In the genomic region with DNA sequence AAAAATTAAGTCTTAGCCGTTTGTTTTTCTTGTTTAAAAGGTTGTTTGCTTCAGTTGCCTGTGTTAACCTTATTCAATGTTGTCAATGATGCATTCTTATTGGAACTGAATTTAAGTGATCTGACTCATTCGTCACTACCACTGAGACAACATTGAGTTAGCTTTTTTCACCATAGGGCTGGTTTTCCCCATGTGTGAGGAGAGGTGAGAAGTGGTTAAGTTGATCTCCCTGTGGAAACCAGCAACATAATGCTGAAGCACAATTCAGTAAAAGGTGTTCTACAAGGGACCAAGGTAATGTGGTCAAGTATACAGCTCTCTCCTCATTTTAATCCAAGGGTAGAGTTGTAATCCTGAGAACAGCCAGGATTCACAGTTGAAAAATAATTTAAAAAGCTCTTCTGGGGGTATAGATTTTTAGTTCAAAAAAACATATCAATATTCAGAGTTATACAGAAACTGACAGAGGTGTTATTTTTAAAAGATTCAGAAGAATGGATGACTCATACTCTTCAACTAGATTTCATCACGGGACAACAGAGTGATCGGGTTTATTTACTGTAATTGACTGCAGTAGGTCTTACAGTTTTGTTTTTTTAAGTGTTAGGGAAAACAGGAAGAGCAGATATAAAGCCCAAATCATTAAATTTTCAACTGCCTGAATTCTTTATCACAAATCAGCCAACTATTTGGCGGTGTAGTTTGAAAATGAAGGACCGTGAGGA, we compare ENCODE assay signal across 9 cellular contexts. TPM values are rescaled to one million over a fixed set of nuclear protein-coding genes. Genes with fewer than 3 reads are reported as not detected.
DNase-seq lines count a peak whose midpoint lies in the region; ATAC-seq, FAIRE-seq and TF ChIP-seq lines count a peak whose summit lies in the region.
"Had no signal": no experiment of that assay in that cellular context is flagged by ENCODE, and none has a peak within 500 bp of the region (broad histone marks: within the 10 kb centered on the region; RNA-seq: fewer than 3 reads in every experiment).

No MANE protein-coding gene starts in this region.

- TF ChIP-seq EP300 in HepG2 (IDR thresholded peaks at IDR 0.05; ENCODE audit: low read depth in 2 of 2, low read length in 2 of 2) (no peak), HepG2 (CRISPR knock-in tag; IDR thresholded peaks at IDR 0.05; ENCODE audit: borderline replicate concordance) (no peak)

- peaks cover 48% of the 10 kb centered on the region for H3K4me1 ChIP-seq in HepG2 (ENCODE audit: insufficient read depth, low read length)

- 90% methylated on average over 6 of the region's 6 CpGs for WGBS in HepG2 (ENCODE audit: low lambda C conversion rate)

- peaks cover 90% of the 10 kb centered on the region for H3K79me2 ChIP-seq in HepG2 (ENCODE audit: insufficient read depth, low read length)

- H3K27me3 Mint-ChIP-seq in HFFc6 (ENCODE audit: insufficient read depth), result no peaks in the 10 kb centered on the region
- no peaks in the 10 kb centered on the region for H3K27me3 Mint-ChIP-seq in activated T-helper 2 cell treated with anti-CD3 and anti-CD28 coated beads, Interferon-gamma antibody, Interleukin-2, Interleukin-4, amounts not matched to agents 10 μg/mL and 5 μg/mL and 100 μg/mL, durations not matched to agents 14 hours and 24 hours and 36 hours (ENCODE audit: low read depth)

- no peak overlapping the region for H3K9ac ChIP-seq in HepG2 (ENCODE audit: insufficient read depth, low read depth, low read length)

- CTCF ChIA-PET in HepG2 (lab: Yijun Ruan, JAX; ENCODE audit: low intra/inter-chr PET ratio, low total read pairs), result no interaction called here

- ATAC-seq in HepG2 (no peak), HG03442 (IDR thresholded peaks at IDR 0.05; ENCODE audit: unreplicated experiment) (no peak)

- no peak for TF ChIP-seq POLR2A in HepG2 (IDR thresholded peaks at IDR 0.05; ENCODE audit: insufficient read depth in 1 of 2, low read depth in 2 of 2, low read length in 2 of 2)

- H3K4me1 Mint-ChIP-seq in HFFc6 (ENCODE audit: low read depth), result peaks cover 37% of the 10 kb centered on the region
- peaks cover 29% of the 10 kb centered on the region for H3K4me1 Mint-ChIP-seq in activated T-helper 2 cell treated with anti-CD3 and anti-CD28 coated beads, Interferon-gamma antibody, Interleukin-2, Interleukin-4, amounts not matched to agents 10 μg/mL and 5 μg/mL and 100 μg/mL, durations not matched to agents 14 hours and 24 hours and 36 hours (ENCODE audit: low read depth)

- FAIRE-seq in HepG2 (lab: Jason Lieb, UNC), result no peak

- intact Hi-C loops in activated T-helper 2 cell treated with anti-CD3 and anti-CD28 coated beads, Interferon-gamma antibody, Interleukin-2, Interleukin-4, amounts not matched to agents 10 μg/mL and 5 μg/mL and 100 μg/mL, durations not matched to agents 14 hours and 24 hours and 36 hours (cut with micrococcal nuclease), result loop anchor here (1.0 to 5.0 kb wide), 4 partner anchors 11 to 99 kb away; a partner anchor contains a TSS
- intact Hi-C loops in HepG2 (cut with micrococcal nuclease; ENCODE audit: unreplicated experiment), result loop anchor here (5.0 kb wide), 1 partner anchor 99 kb away; a partner anchor contains a TSS

- H3K4me3 ChIP-seq in HepG2 (replicated peaks in 1 of 3; ENCODE audit: insufficient read depth in 1 of 3, low read depth in 2 of 3, low read length in 3 of 3), result no peak overlapping the region
- H3K4me3 ChIP-seq: heart left ventricle had no signal

- peak overlapping the region; percentile 71 for H3K27ac Mint-ChIP-seq in HFFc6
- peak overlapping the region; percentile 90 for H3K27ac Mint-ChIP-seq in activated T-helper 2 cell treated with anti-CD3 and anti-CD28 coated beads, Interferon-gamma antibody, Interleukin-2, Interleukin-4, amounts not matched to agents 10 μg/mL and 5 μg/mL and 100 μg/mL, durations not matched to agents 14 hours and 24 hours and 36 hours

- in situ Hi-C loops in HepG2 (cut with HindIII; ENCODE audit: extremely low pct_ligation_motif_present, low pct_unique_long_range_greater_than_20kb), result no loop called here

- POLR2A ChIA-PET in HepG2 (lab: Yijun Ruan, JAX), result interaction anchor here (1.1 to 1.5 kb wide), 4 partner anchors 9 to 41 kb away, joined by 3 to 8 read pairs (median 3); a partner anchor contains a TSS

- peak overlapping the region; percentile 41 for H3K4me3 Mint-ChIP-seq in HFFc6
- H3K4me3 Mint-ChIP-seq in activated T-helper 2 cell treated with anti-CD3 and anti-CD28 coated beads, Interferon-gamma antibody, Interleukin-2, Interleukin-4, amounts not matched to agents 10 μg/mL and 5 μg/mL and 100 μg/mL, durations not matched to agents 14 hours and 24 hours and 36 hours (ENCODE audit: low read depth), result peak overlapping the region; percentile 31

- no peak overlapping the region for H3K4me2 ChIP-seq in HepG2 (ENCODE audit: low read depth, low read length)

- H3K9me3 ChIP-seq in HepG2 (ENCODE audit: low read length), result no peaks in the 10 kb centered on the region
- H3K9me3 ChIP-seq: heart left ventricle had no signal

- H3K36me3 Mint-ChIP-seq in HFFc6 (ENCODE audit: low read depth), result peaks cover 29% of the 10 kb centered on the region
- H3K36me3 Mint-ChIP-seq in activated T-helper 2 cell treated with anti-CD3 and anti-CD28 coated beads, Interferon-gamma antibody, Interleukin-2, Interleukin-4, amounts not matched to agents 10 μg/mL and 5 μg/mL and 100 μg/mL, durations not matched to agents 14 hours and 24 hours and 36 hours (ENCODE audit: low read depth), result peaks cover 66% of the 10 kb centered on the region

- H3K9me3 Mint-ChIP-seq in HFFc6, result no peaks in the 10 kb centered on the region
- H3K9me3 Mint-ChIP-seq in activated T-helper 2 cell treated with anti-CD3 and anti-CD28 coated beads, Interferon-gamma antibody, Interleukin-2, Interleukin-4, amounts not matched to agents 10 μg/mL and 5 μg/mL and 100 μg/mL, durations not matched to agents 14 hours and 24 hours and 36 hours, result no peaks in the 10 kb centered on the region

- TF ChIP-seq RAD21 in HepG2 (CRISPR knock-in tag; IDR thresholded peaks at IDR 0.05), result no peak

- H2AFZ ChIP-seq in HepG2 (ENCODE audit: low read length), result no peak overlapping the region

- TSS peak; percentile 29 for BruUV-seq in HepG2 (replicated peaks; lab: Mats Ljungman, UMichigan)

- H4K20me1 ChIP-seq in HepG2 (ENCODE audit: insufficient read depth, low read length), result peaks cover 66% of the 10 kb centered on the region

- peak; percentile 28 for DNase-seq in CD1c-positive myeloid dendritic cell (ENCODE audit: extremely low spot score)
- DNase-seq in HFFc6, result peak; percentile 62
- DNase-seq in activated T-helper 2 cell treated with anti-CD3 and anti-CD28 coated beads, Interferon-gamma antibody, Interleukin-2, Interleukin-4, amounts not matched to agents 10 μg/mL and 5 μg/mL and 100 μg/mL, durations not matched to agents 14 hours and 24 hours and 36 hours (ENCODE audit: low spot score), result no peak
- DNase-seq in HepG2 (ENCODE audit: low spot score), result peak; percentile 29
- no peak for DNase-seq in NCI-H524 (lab: John Stamatoyannopoulos, UW)
- DNase-seq in mesenteric fat pad (ENCODE audit: low spot score), result no peak
- no peak for DNase-seq in DMS 273 (lab: John Stamatoyannopoulos, UW; ENCODE audit: unreplicated experiment)
- DNase-seq: heart left ventricle had no signal

- H3K36me3 ChIP-seq in HepG2 (replicated peaks in 1 of 2; ENCODE audit: control insufficient read depth in 1 of 2, insufficient read depth in 2 of 2, low read length in 2 of 2), result peaks cover 38 to 81% of the 10 kb centered on the region in 2 experiments

- H3K27ac ChIP-seq in HepG2 (ENCODE audit: extremely low read length, insufficient read depth, low read length), result peak overlapping the region; percentile 29

- no peak for TF ChIP-seq CTCF in HFFc6 (IDR thresholded peaks at IDR 0.05)
- TF ChIP-seq CTCF in HepG2 (CRISPR knock-in tag; IDR thresholded peaks at IDR 0.05), result no peak

- no peaks in the 10 kb centered on the region for H3K27me3 ChIP-seq in HepG2 (ENCODE audit: control insufficient read depth in 1 of 2, insufficient read depth in 2 of 2, low read length in 2 of 2)
- H3K27me3 ChIP-seq: heart left ventricle had no signal

RNA-seq across cellular contexts. Expression of a gene that starts 12.6 kb away (rescaled TPM):
- 10 to 100 TPM; 50.2 to 61.9 (median 57.0) TPM for total RNA-seq in HFFc6 (2021; fragmentation: NEBNext Ultra II Directional; extraction: Animal tissue kit (Norgen Biotek cat#: 25700))
- 206 and 211 TPM in 2 replicates for total RNA-seq in activated T-helper 2 cell treated with anti-CD3 and anti-CD28 coated beads, Interferon-gamma antibody, Interleukin-2, Interleukin-4, amounts not matched to agents 10 μg/mL and 5 μg/mL and 100 μg/mL, durations not matched to agents 14 hours and 24 hours and 36 hours
- total RNA-seq in HepG2 (2016; rRNA removed; fragmentation: Illumina TruSeq; extraction: Trizol), result 203 and 220 TPM in 2 replicates
- 64.2 and 70.2 TPM in 2 replicates for total RNA-seq in HepG2 (2016; cell fraction: cytosol; rRNA removed; fragmentation: Illumina TruSeq; extraction: Trizol; ENCODE audit: low read depth)
- total RNA-seq in HepG2 (2016; cell fraction: insoluble cytoplasmic fraction; rRNA removed; fragmentation: Illumina TruSeq; extraction: Trizol), result 206 and 220 TPM in 2 replicates
- 75.4 and 87.9 TPM in 2 replicates for total RNA-seq in HepG2 (2016; cell fraction: membrane; rRNA removed; fragmentation: Illumina TruSeq; extraction: Trizol)
- 256 and 273 TPM in 2 replicates for total RNA-seq in HepG2 (2016; cell fraction: nucleus; rRNA removed; fragmentation: Illumina TruSeq; extraction: Trizol)
- polyA plus RNA-seq in HepG2 (2011; rRNA removed), result 57.8 and 74.9 TPM in 2 replicates
- 21.6 and 29.8 TPM in 2 replicates for polyA plus RNA-seq in HepG2 (2011; cell fraction: cytosol; rRNA removed)
- 74.2 and 82.7 TPM in 2 replicates for polyA plus RNA-seq in HepG2 (2011; cell fraction: nucleus; rRNA removed)
- polyA plus RNA-seq in HepG2 (2012), result 79.2 and 122 TPM in 2 replicates
- 34.2 and 40.6 TPM in 2 replicates for polyA plus RNA-seq in HepG2 (2016; cell fraction: cytosol; fragmentation: Illumina TruSeq; extraction: Trizol; ENCODE audit: low read depth)
- polyA plus RNA-seq in HepG2 (2016; cell fraction: insoluble cytoplasmic fraction; fragmentation: Illumina TruSeq; extraction: Trizol; ENCODE audit: low read depth), result 214 and 215 TPM in 2 replicates
- polyA plus RNA-seq in HepG2 (2016; cell fraction: membrane; fragmentation: Illumina TruSeq; extraction: Trizol; ENCODE audit: low read depth), result 42.8 and 55.0 TPM in 2 replicates
- 310 and 337 TPM in 2 replicates for polyA plus RNA-seq in HepG2 (2016; cell fraction: nucleus; fragmentation: Illumina TruSeq; extraction: Trizol; ENCODE audit: insufficient read depth, low read depth)
- 61.2 and 104 TPM in 2 replicates for polyA minus RNA-seq in HepG2 (2011; rRNA and poly(A)+ RNA removed; ENCODE audit: low replicate concordance)
- 26.5 and 28.0 TPM in 2 replicates for polyA minus RNA-seq in HepG2 (2011; cell fraction: cytosol; rRNA and poly(A)+ RNA removed)
- 278 and 321 TPM in 2 replicates for polyA minus RNA-seq in HepG2 (2011; cell fraction: nucleus; rRNA and poly(A)+ RNA removed)
- 60.1 TPM for total RNA-seq in mesenteric fat pad

RNA-seq across cellular contexts. Expression of a gene that starts 39.8 kb away (rescaled TPM):
- total RNA-seq in HFFc6 (2021; fragmentation: NEBNext Ultra II Directional; extraction: Animal tissue kit (Norgen Biotek cat#: 25700)), result 100 to 1,000 TPM; 135 to 153 (median 147) TPM
- 119 and 124 TPM in 2 replicates for total RNA-seq in activated T-helper 2 cell treated with anti-CD3 and anti-CD28 coated beads, Interferon-gamma antibody, Interleukin-2, Interleukin-4, amounts not matched to agents 10 μg/mL and 5 μg/mL and 100 μg/mL, durations not matched to agents 14 hours and 24 hours and 36 hours
- total RNA-seq in HepG2 (2016; rRNA removed; fragmentation: Illumina TruSeq; extraction: Trizol) (173 and 267 TPM in 2 replicates), mesenteric fat pad (68.0 TPM)
- 49.4 and 50.3 TPM in 2 replicates for total RNA-seq in HepG2 (2016; cell fraction: cytosol; rRNA removed; fragmentation: Illumina TruSeq; extraction: Trizol; ENCODE audit: low read depth)
- total RNA-seq in HepG2 (2016; cell fraction: insoluble cytoplasmic fraction; rRNA removed; fragmentation: Illumina TruSeq; extraction: Trizol), result 180 and 275 TPM in 2 replicates
- total RNA-seq in HepG2 (2016; cell fraction: membrane; rRNA removed; fragmentation: Illumina TruSeq; extraction: Trizol), result 126 and 129 TPM in 2 replicates
- total RNA-seq in HepG2 (2016; cell fraction: nucleus; rRNA removed; fragmentation: Illumina TruSeq; extraction: Trizol), result 67.2 and 70.9 TPM in 2 replicates
- polyA plus RNA-seq in HepG2 (2011; rRNA removed), result 66.6 and 101 TPM in 2 replicates
- polyA plus RNA-seq in HepG2 (2011; cell fraction: cytosol; rRNA removed), result 30.8 and 49.8 TPM in 2 replicates
- polyA plus RNA-seq in HepG2 (2011; cell fraction: nucleus; rRNA removed), result 9.5 and 13.2 TPM in 2 replicates
- polyA plus RNA-seq in HepG2 (2012), result 125 and 152 TPM in 2 replicates
- polyA plus RNA-seq in HepG2 (2016; cell fraction: cytosol; fragmentation: Illumina TruSeq; extraction: Trizol; ENCODE audit: low read depth), result 46.4 and 59.6 TPM in 2 replicates
- polyA plus RNA-seq in HepG2 (2016; cell fraction: insoluble cytoplasmic fraction; fragmentation: Illumina TruSeq; extraction: Trizol; ENCODE audit: low read depth), result 350 and 397 TPM in 2 replicates
- polyA plus RNA-seq in HepG2 (2016; cell fraction: membrane; fragmentation: Illumina TruSeq; extraction: Trizol; ENCODE audit: low read depth), result 114 and 128 TPM in 2 replicates
- polyA plus RNA-seq in HepG2 (2016; cell fraction: nucleus; fragmentation: Illumina TruSeq; extraction: Trizol; ENCODE audit: insufficient read depth, low read depth), result 128 and 143 TPM in 2 replicates
- polyA minus RNA-seq in HepG2 (2011; rRNA and poly(A)+ RNA removed; ENCODE audit: low replicate concordance), result 20.6 and 23.3 TPM in 2 replicates
- polyA minus RNA-seq in HepG2 (2011; cell fraction: cytosol; rRNA and poly(A)+ RNA removed), result 48.4 and 52.0 TPM in 2 replicates
- 24.3 and 25.2 TPM in 2 replicates for polyA minus RNA-seq in HepG2 (2011; cell fraction: nucleus; rRNA and poly(A)+ RNA removed)

Comparison
In these comparisons a context has a peak if more than half of its experiments do, and no peak if none do; other contexts are left out.
1. DNase-seq: peak in CD1c-positive myeloid dendritic cell (single experiment), HFFc6 (single experiment) and HepG2 (single experiment); none in activated T-helper 2 cell treated with anti-CD3 and anti-CD28 coated beads, Interferon-gamma antibody, Interleukin-2, Interleukin-4, amounts not matched to agents 10 μg/mL and 5 μg/mL and 100 μg/mL, durations not matched to agents 14 hours and 24 hours and 36 hours (single experiment), NCI-H524 (0 of 2), mesenteric fat pad (single experiment) and DMS 273 (single experiment).